Comparison of ENCODE assay signal across 8 cellular contexts in the genomic region with DNA sequence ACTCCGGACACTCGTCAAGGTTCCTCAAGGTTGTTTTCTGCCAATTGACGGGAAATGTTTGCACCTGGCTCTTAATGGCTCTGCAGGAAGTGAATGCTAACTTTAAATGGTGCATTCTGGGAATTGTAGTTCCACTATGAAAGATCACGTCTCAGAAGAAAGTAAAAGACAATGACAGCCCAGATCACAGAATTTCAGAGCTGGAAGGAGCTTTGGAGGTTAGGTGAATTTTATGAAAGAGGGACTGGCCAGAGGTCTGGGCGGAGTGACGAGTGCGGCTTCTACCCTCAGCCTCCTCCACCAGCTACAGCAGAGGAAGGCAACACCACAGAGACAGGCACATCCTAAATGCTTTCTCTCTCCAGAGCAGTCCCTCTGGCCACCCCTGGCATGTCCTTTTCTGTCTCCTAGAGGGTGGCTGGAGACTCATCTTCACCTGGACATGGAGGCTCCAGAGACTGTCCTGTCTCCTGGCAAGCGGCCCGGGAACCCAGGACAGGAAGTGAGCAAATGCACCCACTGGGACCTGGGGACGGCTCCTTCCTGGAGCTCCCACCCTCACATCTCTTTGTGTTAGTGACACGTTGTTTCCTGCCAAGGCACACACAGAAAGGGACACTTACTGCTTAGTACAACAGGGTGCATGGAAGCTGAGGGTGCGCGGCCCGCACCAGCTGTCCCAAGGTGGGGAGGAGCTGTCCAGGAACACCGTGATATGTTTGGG. TPM values are rescaled to one million over a fixed set of nuclear protein-coding genes. Genes with fewer than 3 reads are reported as not detected.
DNase-seq lines count a peak whose midpoint lies in the region; ATAC-seq and TF ChIP-seq lines count a peak whose summit lies in the region.

No MANE protein-coding gene starts in this region.

- no peaks in the 10 kb centered on the region for H3K9me2 ChIP-seq in GM23338 (ENCODE audit: insufficient read depth)

- H3K9me3 Mint-ChIP-seq in GM23338 = peaks cover 9% of the 10 kb centered on the region; the same call in 2 of the 3 replicates

- H3K27me3 Mint-ChIP-seq in GM23338 (ENCODE audit: insufficient read depth, low read depth, poor library complexity) = peaks cover 2% of the 10 kb centered on the region

- H3F3A ChIP-seq in GM23338 (replicated peaks; ENCODE audit: low read depth) = peaks cover 6% of the 10 kb centered on the region; the same call in 1 of the 2 replicates

- H3K79me2 ChIP-seq in GM23338 (replicated peaks; ENCODE audit: insufficient read depth) (peaks cover 78% of the 10 kb centered on the region), osteoblast (ENCODE audit: insufficient read depth, low read length) (peaks cover 81% of the 10 kb centered on the region)

- H3K36me3 ChIP-seq in GM23338 (ENCODE audit: insufficient read depth) (no peaks in the 10 kb centered on the region), osteoblast (ENCODE audit: insufficient read depth, low read length) (peaks cover 5% of the 10 kb centered on the region)

- DNase-seq in COR-L47 (lab: John Stamatoyannopoulos, UW) (peak; percentile 76), GM23338 (ENCODE audit: low spot score) (peak; percentile 91), SHP77 (lab: John Stamatoyannopoulos, UW) (peak; percentile 81 to 94), osteoblast (ENCODE audit: insufficient read length, low spot score, missing footprints) (peak; percentile 56), foreskin keratinocyte (no peak), T-helper 9 cell (no peak)
- peak; percentile 20 for DNase-seq in effector CD8-positive, alpha-beta T cell (lab: John Stamatoyannopoulos, UW)

- no peaks in the 10 kb centered on the region for H3K27me3 ChIP-seq in GM23338 (ENCODE audit: insufficient read depth)
- H3K27me3 ChIP-seq in osteoblast (ENCODE audit: insufficient read depth, low read length) = no peaks in the 10 kb centered on the region
- no peaks in the 10 kb centered on the region for H3K27me3 ChIP-seq in foreskin keratinocyte

- peaks cover 12% of the 10 kb centered on the region; the same call in 1 of the 2 replicates for H4K20me1 ChIP-seq in GM23338 (replicated peaks; ENCODE audit: insufficient read depth)
- peaks cover 29% of the 10 kb centered on the region for H4K20me1 ChIP-seq in osteoblast (ENCODE audit: insufficient read depth, low read length)

- H3K4me3 ChIP-seq in GM23338 (no peak overlapping the region), osteoblast (ENCODE audit: insufficient read depth, low read length) (no peak overlapping the region)

- peaks cover 23% of the 10 kb centered on the region for H3K4me1 Mint-ChIP-seq in GM23338

- no peaks in the 10 kb centered on the region for H3K9me3 ChIP-seq in osteoblast (ENCODE audit: low read depth, low read length)

- H3K27ac Mint-ChIP-seq in GM23338 = peak overlapping the region; percentile 52; the same call in 1 of the 2 replicates

- TF ChIP-seq CTCF in GM23338 (conservative IDR thresholded peaks at IDR 0.05; ENCODE audit: low read depth in 2 of 2) = no peak
- no peak for TF ChIP-seq CTCF in osteoblast (IDR thresholded peaks at IDR 0.05; ENCODE audit: extremely low read depth, low read depth, low read length)
- no peak for TF ChIP-seq CTCF in foreskin keratinocyte (conservative IDR thresholded peaks at IDR 0.05)

- H3K36me3 Mint-ChIP-seq in GM23338 (ENCODE audit: low read depth) = peaks cover 16% of the 10 kb centered on the region

- H2AFZ ChIP-seq in GM23338 = no peak overlapping the region
- H2AFZ ChIP-seq in osteoblast (ENCODE audit: low read length) = no peak overlapping the region

- H3K4me1 ChIP-seq in GM23338 (ENCODE audit: insufficient read depth) = peaks cover 6% of the 10 kb centered on the region; the same call in 1 of the 2 replicates
- peaks cover 4% of the 10 kb centered on the region for H3K4me1 ChIP-seq in osteoblast (ENCODE audit: insufficient read depth, low read length)
- no peaks in the 10 kb centered on the region for H3K4me1 ChIP-seq in foreskin keratinocyte

- ATAC-seq in GM23338 = peak; percentile 77
- ATAC-seq in GM18873 (IDR thresholded peaks at IDR 0.05; ENCODE audit: low FRiP score, unreplicated experiment) = no peak
- no peak for ATAC-seq in foreskin keratinocyte

- H3K4me2 ChIP-seq in GM23338 (no peak overlapping the region), osteoblast (ENCODE audit: insufficient read depth, low read length) (peak overlapping the region; percentile 32)

- peak overlapping the region; percentile 35 for H3K4me3 Mint-ChIP-seq in GM23338

- peak overlapping the region; percentile 11 for H3K27ac ChIP-seq in GM23338 (ENCODE audit: low read depth)
- peak overlapping the region; percentile 37 for H3K27ac ChIP-seq in osteoblast (ENCODE audit: low read depth, low read length)
- no peak overlapping the region for H3K27ac ChIP-seq in foreskin keratinocyte

TF ChIP-seq in GM23338, 12 proteins besides CTCF, POLR2A, EP300 and RAD21:
- TF ChIP-seq NANOG (IDR thresholded peaks at IDR 0.05; ENCODE audit: borderline replicate concordance) (peak; percentile 37; the same call in 1 of the 2 replicates), STAT1 (IDR thresholded peaks at IDR 0.05; ENCODE audit: unreplicated experiment) (no peak)
- TF ChIP-seq, protein P1, sequence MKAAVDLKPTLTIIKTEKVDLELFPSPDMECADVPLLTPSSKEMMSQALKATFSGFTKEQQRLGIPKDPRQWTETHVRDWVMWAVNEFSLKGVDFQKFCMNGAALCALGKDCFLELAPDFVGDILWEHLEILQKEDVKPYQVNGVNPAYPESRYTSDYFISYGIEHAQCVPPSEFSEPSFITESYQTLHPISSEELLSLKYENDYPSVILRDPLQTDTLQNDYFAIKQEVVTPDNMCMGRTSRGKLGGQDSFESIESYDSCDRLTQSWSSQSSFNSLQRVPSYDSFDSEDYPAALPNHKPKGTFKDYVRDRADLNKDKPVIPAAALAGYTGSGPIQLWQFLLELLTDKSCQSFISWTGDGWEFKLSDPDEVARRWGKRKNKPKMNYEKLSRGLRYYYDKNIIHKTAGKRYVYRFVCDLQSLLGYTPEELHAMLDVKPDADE (IDR thresholded peaks at IDR 0.05) = peak; percentile 69; the same call in 1 of the 2 replicates
TF ChIP-seq in GM23338: peak in this region for 2.

RNA-seq across cellular contexts. Expression of gene THAP4, which starts 19.4 kb away (rescaled TPM):
- 80.4 and 81.6 TPM in 2 replicates for total RNA-seq in GM23338 (2014; rRNA removed; shearing (Covaris generic))
- polyA plus RNA-seq in GM23338 (2016; fragmentation: Nextera tagmentation; extraction: Ambion mirVana) = 62.9 and 74.0 TPM in 2 replicates
- total RNA-seq in osteoblast = 43.3 and 43.4 TPM in 2 replicates
- 73.7 and 85.6 TPM in 2 replicates for total RNA-seq in foreskin keratinocyte
- 72.4 and 74.7 TPM in 2 replicates for polyA plus RNA-seq in foreskin keratinocyte

RNA-seq across cellular contexts. Expression of gene ATG4B, which starts 19.9 kb away (rescaled TPM):
- total RNA-seq in GM23338 (2014; rRNA removed; shearing (Covaris generic)) = 102 and 103 TPM in 2 replicates
- 104 and 116 TPM in 2 replicates for polyA plus RNA-seq in GM23338 (2016; fragmentation: Nextera tagmentation; extraction: Ambion mirVana)
- 42.7 and 48.0 TPM in 2 replicates for total RNA-seq in osteoblast
- 43.0 and 48.4 TPM in 2 replicates for total RNA-seq in foreskin keratinocyte
- 53.9 and 59.1 TPM in 2 replicates for polyA plus RNA-seq in foreskin keratinocyte

RNA-seq across cellular contexts. Expression of gene BOK, which starts 59.0 kb away (rescaled TPM):
- total RNA-seq in GM23338 (2014; rRNA removed; shearing (Covaris generic)) = 33.4 and 36.7 TPM in 2 replicates
- 13.5 and 13.6 TPM in 2 replicates for polyA plus RNA-seq in GM23338 (2016; fragmentation: Nextera tagmentation; extraction: Ambion mirVana)
- 33.3 and 41.3 TPM in 2 replicates for total RNA-seq in osteoblast
- 36.9 and 46.1 TPM in 2 replicates for total RNA-seq in foreskin keratinocyte
- polyA plus RNA-seq in foreskin keratinocyte = 43.1 and 56.5 TPM in 2 replicates

Comparison
In these comparisons a context has a peak if more than half of its experiments do, and no peak if none do; other contexts are left out.
1. DNase-seq: peak in COR-L47 (single experiment), GM23338 (single experiment), SHP77 (2 of 2), effector CD8-positive, alpha-beta T cell (single experiment) and osteoblast (single experiment); none in foreskin keratinocyte (0 of 2) and T-helper 9 cell (single experiment).